8 cellular contexts compared by ENCODE assay signal in the genomic region with DNA sequence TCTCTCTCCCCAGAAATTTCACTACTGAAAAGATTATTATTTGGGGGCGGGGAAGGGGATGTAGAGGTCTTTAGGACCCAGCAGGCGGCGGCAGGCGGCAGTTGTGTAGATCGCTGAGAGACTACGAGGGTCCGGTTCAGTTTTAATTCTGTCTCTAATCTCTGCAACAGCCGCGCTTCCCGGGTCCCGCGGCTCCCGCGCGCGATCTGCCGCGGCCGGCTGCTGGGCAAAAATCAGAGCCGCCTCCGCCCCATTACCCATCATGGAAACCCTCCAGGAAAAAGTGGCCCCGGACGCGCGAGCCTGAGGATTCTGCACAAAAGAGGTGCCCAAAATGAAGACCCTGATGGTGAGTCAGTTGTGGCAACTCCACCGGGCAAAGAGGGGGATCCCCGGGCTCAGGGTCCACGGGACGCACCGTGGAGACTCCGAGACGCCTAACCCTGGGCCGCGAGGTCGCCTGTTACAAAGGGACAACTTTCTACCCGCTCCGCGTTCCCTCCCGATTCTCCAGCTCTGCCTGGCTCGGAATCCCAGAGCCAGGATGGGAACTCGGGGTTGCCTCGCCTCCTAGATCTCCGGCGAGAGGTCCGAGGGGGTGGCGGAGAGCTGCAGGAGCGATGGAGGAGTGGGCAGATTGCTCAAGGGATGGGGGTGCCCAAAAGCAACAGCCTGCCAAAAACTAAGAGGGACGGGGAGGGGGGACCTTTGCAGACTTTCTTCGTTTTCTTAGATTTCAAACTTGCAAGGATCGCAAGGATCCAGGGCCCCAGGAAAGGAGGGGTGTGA. TPM values are rescaled to one million over a fixed set of nuclear protein-coding genes. Genes with fewer than 3 reads are reported as not detected.
DNase-seq lines count a peak whose midpoint lies in the region; ATAC-seq lines count a peak whose summit lies in the region.

TSS of gene ST6GALNAC5 (plus strand) at position 139 of the 789 bp plus-strand sequence.

- H3K36me3 Mint-ChIP-seq in effector memory CD8-positive, alpha-beta T cell (ENCODE audit: insufficient read depth), result no peaks in the 10 kb centered on the region

- no peak for DNase-seq in Right ventricle myocardium superior
- DNase-seq in cardiac septum (ENCODE audit: low spot score), result no peak
- peak in 1 of 2 experiments; percentile 11 for DNase-seq in SJSA1 (ENCODE audit: low read depth in 1 of 2, low spot score in 2 of 2)
- no peak for DNase-seq in effector memory CD8-positive, alpha-beta T cell
- no peak for DNase-seq in NCI-H2081 treated with DMSO at 0.1 percent for 48 hours (lab: John Stamatoyannopoulos, UW)
- no peak for DNase-seq in amniotic stem cell (lab: John Stamatoyannopoulos, UW)

- peak within 1 kb of the TSS; percentile 47 for H3K9ac ChIP-seq in mucosa of stomach (ENCODE audit: low read length)

- intact Hi-C loops in Right ventricle myocardium superior (cut with DNase I) (no loop called here), cardiac septum (cut with DNase I) (no loop called here)

- peak within 1 kb of the TSS; percentile 40 to 52 for H3K4me3 Mint-ChIP-seq in effector memory CD8-positive, alpha-beta T cell

- no peak within 1 kb of the TSS for H3K27ac ChIP-seq in SJSA1

- ATAC-seq in Right ventricle myocardium superior (ENCODE audit: poor library complexity), result peak; percentile 12
- no peak for ATAC-seq in effector memory CD8-positive, alpha-beta T cell (replicated peaks)
- ATAC-seq in GM19452 (IDR thresholded peaks at IDR 0.05; ENCODE audit: unreplicated experiment), result no peak

- no peaks in the 10 kb centered on the region for H3K9me3 Mint-ChIP-seq in effector memory CD8-positive, alpha-beta T cell

- H3K4me1 ChIP-seq in SJSA1 (replicated peaks), result peaks cover 14% of the 10 kb centered on the region
- no peaks in the 10 kb centered on the region for H3K4me1 ChIP-seq in mucosa of stomach (ENCODE audit: control insufficient read depth, insufficient read depth, low read length)

- H3K36me3 ChIP-seq in SJSA1 (no peaks in the 10 kb centered on the region), mucosa of stomach (ENCODE audit: control insufficient read depth, insufficient read depth, low read length) (no peaks in the 10 kb centered on the region)

- peaks cover 52 to 57% of the 10 kb centered on the region in 2 donors for H3K27me3 Mint-ChIP-seq in effector memory CD8-positive, alpha-beta T cell

- H3K9me3 ChIP-seq in SJSA1 (replicated peaks), result no peaks in the 10 kb centered on the region
- no peaks in the 10 kb centered on the region for H3K9me3 ChIP-seq in mucosa of stomach (ENCODE audit: control insufficient read depth, low read length)

- H3K27ac Mint-ChIP-seq in effector memory CD8-positive, alpha-beta T cell, result no peak within 1 kb of the TSS

- peaks cover 0 to 5% of the 10 kb centered on the region in 2 donors for H3K4me1 Mint-ChIP-seq in effector memory CD8-positive, alpha-beta T cell (ENCODE audit: low read depth in 2 of 2)

- peak within 1 kb of the TSS; percentile 13; the same call in 1 of the 2 replicates for H3K4me3 ChIP-seq in SJSA1
- no peak within 1 kb of the TSS for H3K4me3 ChIP-seq in mucosa of stomach (ENCODE audit: low read length)

- H3K27me3 ChIP-seq in SJSA1 (replicated peaks) (peaks cover 68% of the 10 kb centered on the region), mucosa of stomach (ENCODE audit: control insufficient read depth, insufficient read depth, low read length) (peaks cover 27% of the 10 kb centered on the region)

RNA-seq across cellular contexts. Expression of gene ST6GALNAC5, which starts in this region (rescaled TPM):
- total RNA-seq in Right ventricle myocardium superior (0.46 TPM), cardiac septum (1.9 TPM)
- not detected in 2 replicates for total RNA-seq in SJSA1 (2014; rRNA removed; shearing (Covaris generic))

Comparison
In these comparisons a context has a peak if more than half of its experiments do, and no peak if none do; other contexts are left out.
1. Peak in ATAC-seq in Right ventricle myocardium superior; RNA of the gene not detected or under 1 TPM.